Comparison of ENCODE assay signal across 19 cellular contexts in genomic region chr13:113537205-113537604, GRCh38.
"Had no signal": no experiment of that assay in that cellular context is flagged by ENCODE, and none has a peak within 500 bp of the region (broad histone marks: within the 10 kb centered on the region; RNA-seq: fewer than 3 reads in every experiment).

No MANE protein-coding gene starts in this region.

- H2AFZ ChIP-seq: neural progenitor cell had no signal

- H3K4me3 Mint-ChIP-seq: activated CD4-positive, alpha-beta T cell treated with anti-CD3 and anti-CD28 coated beads for 36 hours; activated naive CD4-positive, alpha-beta T cell treated with anti-CD3 and anti-CD28 coated beads for 36 hours; activated naive CD8-positive, alpha-beta T cell treated with anti-CD3 and anti-CD28 coated beads, Interleukin-2, amount 10 ng/mL, durations not matched to agents 7 days and 5 days; naive thymus-derived CD4-positive, alpha-beta T cell; neural progenitor cell; T-cell; T-helper 2 cell treated with Interferon-gamma antibody and Interleukin-4, amounts not matched to agents 5 μg/mL and 100 μg/mL, for 36 hours; type B pancreatic cell had no signal

- H3K27ac ChIP-seq: coronary artery, esophagus muscularis mucosa, neural progenitor cell, prostate gland, stomach had no signal

- H3K36me3 ChIP-seq: neural progenitor cell, prostate gland had no signal

- H3K27ac Mint-ChIP-seq: activated CD4-positive, alpha-beta T cell treated with anti-CD3 and anti-CD28 coated beads for 36 hours; activated naive CD4-positive, alpha-beta T cell treated with anti-CD3 and anti-CD28 coated beads for 36 hours; activated naive CD8-positive, alpha-beta T cell treated with anti-CD3 and anti-CD28 coated beads, Interleukin-2, amount 10 ng/mL, durations not matched to agents 7 days and 5 days; neural progenitor cell; T-cell; T-helper 2 cell treated with Interferon-gamma antibody and Interleukin-4, amounts not matched to agents 5 μg/mL and 100 μg/mL, for 36 hours; type B pancreatic cell had no signal

- H3K27me3 Mint-ChIP-seq: activated CD4-positive, alpha-beta T cell treated with anti-CD3 and anti-CD28 coated beads for 36 hours; activated naive CD8-positive, alpha-beta T cell treated with anti-CD3 and anti-CD28 coated beads, Interleukin-2, amount 10 ng/mL, durations not matched to agents 7 days and 5 days; naive thymus-derived CD4-positive, alpha-beta T cell; T-cell; type B pancreatic cell had no signal

- DNase-seq: activated CD4-positive, alpha-beta T cell treated with anti-CD3 and anti-CD28 coated beads for 36 hours; activated CD4-positive, alpha-beta T cell treated with anti-CD3 and anti-CD28 coated beads, Interleukin-2, amount 50 U/mL, for 4 hours; activated naive CD4-positive, alpha-beta T cell treated with anti-CD3 and anti-CD28 coated beads for 36 hours; activated naive CD8-positive, alpha-beta T cell treated with anti-CD3 and anti-CD28 coated beads, Interleukin-2, amount 10 ng/mL, durations not matched to agents 7 days and 5 days; activated T-cell treated with anti-CD3 and anti-CD28 coated beads, Interleukin-2, amount 50 U/mL, for 48 hours; amniotic stem cell; hypothalamus; left colon; naive thymus-derived CD4-positive, alpha-beta T cell; stimulated activated CD4-positive, alpha-beta T cell treated with anti-CD3 and anti-CD28 coated beads, Interleukin-12 subunit alpha, Interleukin-12 subunit beta, amount 100 ng/mL, for 4 hours; stomach; T-cell had no signal

- H3K9me3 ChIP-seq: esophagus muscularis mucosa, prostate gland had no signal

- H3K4me1 ChIP-seq: neural progenitor cell, prostate gland, stomach had no signal

- ATAC-seq: activated CD4-positive, alpha-beta T cell treated with anti-CD3 and anti-CD28 coated beads for 36 hours; left colon; naive thymus-derived CD4-positive, alpha-beta T cell; T-cell had no signal

- H3K4me2 ChIP-seq: neural progenitor cell had no signal

- H3K9me3 Mint-ChIP-seq: T-cell had no signal

- H3K27me3 ChIP-seq: esophagus muscularis mucosa, neural progenitor cell, stomach had no signal

- H3K4me1 Mint-ChIP-seq: activated CD4-positive, alpha-beta T cell treated with anti-CD3 and anti-CD28 coated beads for 36 hours; activated naive CD8-positive, alpha-beta T cell treated with anti-CD3 and anti-CD28 coated beads, Interleukin-2, amount 10 ng/mL, durations not matched to agents 7 days and 5 days; neural progenitor cell; T-cell had no signal

- H3K4me3 ChIP-seq: coronary artery, esophagus muscularis mucosa, lung, neural progenitor cell, prostate gland, stomach had no signal
